Comparison of ENCODE assay signal across 17 cellular contexts in genomic region chr12:18747960-18748359, GRCh38. TPM values are rescaled to one million over a fixed set of nuclear protein-coding genes. Genes with fewer than 3 reads are reported as not detected.
DNase-seq lines count a peak whose midpoint lies in the region; ATAC-seq and TF ChIP-seq lines count a peak whose summit lies in the region.
"Had no signal": no experiment of that assay in that cellular context is flagged by ENCODE, and none has a peak within 500 bp of the region (broad histone marks: within the 10 kb centered on the region; RNA-seq: fewer than 3 reads in every experiment).

No MANE protein-coding gene starts in this region.

- no peak overlapping the region for H3K4me2 ChIP-seq in PC-9
- peak overlapping the region; percentile 34 for H3K4me2 ChIP-seq in fibroblast of lung (ENCODE audit: extremely low read depth, insufficient read depth, low read length)
- no peak overlapping the region for H3K4me2 ChIP-seq in neural progenitor cell

- CTCF ChIA-PET in PC-9 (lab: Charles Lee), result no interaction called here

- TF ChIP-seq CTCF in PC-9 (conservative IDR thresholded peaks at IDR 0.05) (no peak), fibroblast of lung (conservative IDR thresholded peaks at IDR 0.05 in 1 of 2, IDR thresholded peaks at IDR 0.05 in 1 of 2; ENCODE audit: low read depth in 1 of 2, low read length in 2 of 2) (no peak), neural progenitor cell (IDR thresholded peaks at IDR 0.05) (no peak), mucosa of descending colon (IDR thresholded peaks at IDR 0.05) (no peak)

- H3F3A ChIP-seq in PC-9 (ENCODE audit: insufficient read depth, low read depth) (no peaks in the 10 kb centered on the region), neural progenitor cell (ENCODE audit: low read depth) (peaks cover 28% of the 10 kb centered on the region)

- H3K27ac ChIP-seq in PC-9 (no peak overlapping the region), fibroblast of lung (ENCODE audit: insufficient read depth, low read length) (peak overlapping the region; percentile 18), neural progenitor cell (no peak overlapping the region)

- H3K9me3 ChIP-seq in PC-9 (ENCODE audit: insufficient read depth, low read depth), result no peaks in the 10 kb centered on the region
- H3K9me3 ChIP-seq in fibroblast of lung (ENCODE audit: control insufficient read depth, insufficient read depth, low read depth, low read length), result no peaks in the 10 kb centered on the region
- H3K9me3 ChIP-seq in neural progenitor cell (ENCODE audit: low read depth), result no peaks in the 10 kb centered on the region
- no peaks in the 10 kb centered on the region for H3K9me3 ChIP-seq in mucosa of descending colon
- H3K9me3 ChIP-seq: Caco-2 had no signal

- BruUV-seq in PC-9 (replicated peaks; lab: Mats Ljungman, UMichigan), result no TSS peak

- no peak overlapping the region for H2AFZ ChIP-seq in PC-9
- H2AFZ ChIP-seq in fibroblast of lung (ENCODE audit: low read length), result no peak overlapping the region
- peak overlapping the region; percentile 51 for H2AFZ ChIP-seq in neural progenitor cell (replicated peaks)

- H3K36me3 ChIP-seq in PC-9 (ENCODE audit: low read depth) (no peaks in the 10 kb centered on the region), fibroblast of lung (ENCODE audit: control insufficient read depth, insufficient read depth, low read length) (no peaks in the 10 kb centered on the region), neural progenitor cell (no peaks in the 10 kb centered on the region), mucosa of descending colon (ENCODE audit: low read depth) (no peaks in the 10 kb centered on the region)

- H3K9ac ChIP-seq in fibroblast of lung (ENCODE audit: insufficient read depth, low read length), result no peak overlapping the region
- H3K9ac ChIP-seq in neural progenitor cell, result no peak overlapping the region

- intact Hi-C loops in PC-9 (cut with micrococcal nuclease; ENCODE audit: unreplicated experiment), result loop anchor here (1.0 kb wide), 1 partner anchor 24 kb away; no protein-coding TSS in a partner anchor
- intact Hi-C loops in mucosa of descending colon (cut with DNase I, micrococcal nuclease), result no loop called here

- DNase-seq in EH (ENCODE audit: low read depth) (peak; percentile 98), PC-9 (peak; percentile 38 to 49), fibroblast of lung (ENCODE audit: low read depth in 2 of 2) (peak; percentile 83 to 99), neural progenitor cell (ENCODE audit: low spot score) (no peak), mucosa of descending colon (no peak), T-helper 9 cell (no peak), DMS53 treated with DMSO at 0.1 percent for 48 hours (lab: John Stamatoyannopoulos, UW; ENCODE audit: unreplicated experiment) (no peak), NCI-H82 treated with DMSO at 0.1 percent for 48 hours (lab: John Stamatoyannopoulos, UW; ENCODE audit: unreplicated experiment) (no peak)
- DNase-seq: activated CD8-positive, alpha-beta memory T cell treated with anti-CD3 and anti-CD28 coated beads for 24 hours; Caco-2; MV-4-11; natural killer cell; NCI-H748 treated with DMSO at 0.1 percent for 48 hours; substantia nigra; T-helper 17 cell had no signal

- H3K27me3 ChIP-seq in PC-9 (ENCODE audit: insufficient read depth, low read depth) (no peaks in the 10 kb centered on the region), fibroblast of lung (ENCODE audit: control insufficient read depth, insufficient read depth, low read length) (no peaks in the 10 kb centered on the region), neural progenitor cell (no peaks in the 10 kb centered on the region)

- peaks cover 36% of the 10 kb centered on the region for H3K4me1 Mint-ChIP-seq in neural progenitor cell
- H3K4me1 Mint-ChIP-seq: natural killer cell, T-helper 17 cell had no signal

- no peaks in the 10 kb centered on the region for H4K20me1 ChIP-seq in PC-9 (ENCODE audit: insufficient read depth)
- H4K20me1 ChIP-seq in fibroblast of lung (ENCODE audit: control insufficient read depth, extremely low read depth, insufficient read depth, low read length), result no peaks in the 10 kb centered on the region
- H4K20me1 ChIP-seq in neural progenitor cell (ENCODE audit: low read depth), result no peaks in the 10 kb centered on the region

- ATAC-seq in mucosa of descending colon, result no peak
- ATAC-seq: natural killer cell, T-helper 17 cell had no signal

- H3K4me3 ChIP-seq in PC-9, result no peak overlapping the region
- H3K4me3 ChIP-seq in fibroblast of lung (replicated peaks in 1 of 4; ENCODE audit: control extremely low read depth in 1 of 4, insufficient read depth in 1 of 4, low read depth in 3 of 4, low read length in 4 of 4), result no peak overlapping the region
- no peak overlapping the region for H3K4me3 ChIP-seq in neural progenitor cell
- no peak overlapping the region for H3K4me3 ChIP-seq in mucosa of descending colon

- POLR2A ChIA-PET in PC-9 (lab: Charles Lee; ENCODE audit: unreplicated experiment), result interaction anchor here (0.5 to 0.7 kb wide), 2 partner anchors 59 to 97 kb away, joined by 3 to 8 read pairs; no protein-coding TSS in a partner anchor

- H3K79me2 ChIP-seq in PC-9 (ENCODE audit: low read depth), result no peaks in the 10 kb centered on the region
- H3K79me2 ChIP-seq in fibroblast of lung (ENCODE audit: control insufficient read depth, insufficient read depth, low read length), result no peaks in the 10 kb centered on the region
- no peaks in the 10 kb centered on the region for H3K79me2 ChIP-seq in neural progenitor cell (ENCODE audit: low read depth)

- no peak overlapping the region for H3K27ac Mint-ChIP-seq in neural progenitor cell
- H3K27ac Mint-ChIP-seq: natural killer cell, T-helper 17 cell had no signal

- H3K36me3 Mint-ChIP-seq in neural progenitor cell, result no peaks in the 10 kb centered on the region
- H3K36me3 Mint-ChIP-seq: natural killer cell had no signal

- H3K27me3 Mint-ChIP-seq in neural progenitor cell (ENCODE audit: insufficient read depth, low read depth), result no peaks in the 10 kb centered on the region
- H3K27me3 Mint-ChIP-seq: T-helper 17 cell had no signal

- no peak overlapping the region for H3K4me3 Mint-ChIP-seq in neural progenitor cell
- H3K4me3 Mint-ChIP-seq: natural killer cell, T-helper 17 cell had no signal

- 0 out of 2 replicates have a peak, but pooled peaks cover 12% of the 10 kb centered on the region for H3K4me1 ChIP-seq in PC-9 (replicated peaks; ENCODE audit: insufficient read depth)
- H3K4me1 ChIP-seq in fibroblast of lung (ENCODE audit: control insufficient read depth, extremely low read depth, insufficient read depth, low read length), result peaks cover 4% of the 10 kb centered on the region
- H3K4me1 ChIP-seq in neural progenitor cell, result peaks cover 50% of the 10 kb centered on the region
- H3K4me1 ChIP-seq in mucosa of descending colon (ENCODE audit: low read depth), result no peaks in the 10 kb centered on the region

- H3K9me3 Mint-ChIP-seq in neural progenitor cell, result peaks cover 2% of the 10 kb centered on the region

- no peaks in the 10 kb centered on the region for H3K9me2 ChIP-seq in PC-9 (ENCODE audit: insufficient read depth)

RNA-seq across cellular contexts. Expression of gene CAPZA3, which starts 10.0 kb away (rescaled TPM):
- total RNA-seq in PC-9 (2021) (not detected in 2 replicates), fibroblast of lung (not detected in 2 replicates), neural progenitor cell (ENCODE audit: low replicate concordance) (not detected in 2 replicates), mucosa of descending colon (not detected)
- polyA plus RNA-seq in fibroblast of lung, result not detected in 2 replicates
- not detected in 2 replicates for polyA plus RNA-seq in fibroblast of lung (2012)
- polyA minus RNA-seq in fibroblast of lung (ENCODE audit: low replicate concordance), result not detected in 2 replicates
- total RNA-seq: Caco-2, glomerular endothelial cell, natural killer cell, T-helper 17 cell had no signal
- polyA plus RNA-seq: adipose tissue had no signal

RNA-seq across cellular contexts. Expression of gene PLCZ1, which starts 10.1 kb away (rescaled TPM):
- total RNA-seq in PC-9 (2021) (not detected in 2 replicates), fibroblast of lung (not detected in 2 replicates), neural progenitor cell (ENCODE audit: low replicate concordance) (not detected in 2 replicates), mucosa of descending colon (not detected)
- not detected in 2 replicates for polyA plus RNA-seq in fibroblast of lung
- not detected in 2 replicates for polyA plus RNA-seq in fibroblast of lung (2012)
- not detected in 2 replicates for polyA minus RNA-seq in fibroblast of lung (ENCODE audit: low replicate concordance)
- total RNA-seq: Caco-2, glomerular endothelial cell, natural killer cell, T-helper 17 cell had no signal
- polyA plus RNA-seq: adipose tissue had no signal

Comparison
In these comparisons a context has a peak if more than half of its experiments do, and no peak if none do; other contexts are left out.
1. DNase-seq: peak in EH (single experiment), PC-9 (2 of 2) and fibroblast of lung (2 of 2); none in neural progenitor cell (single experiment), mucosa of descending colon (0 of 3), T-helper 9 cell (single experiment), DMS53 treated with DMSO at 0.1 percent for 48 hours (single experiment) and NCI-H82 treated with DMSO at 0.1 percent for 48 hours (single experiment).